Comparison of ENCODE assay signal across 8 cellular contexts in the genomic region with DNA sequence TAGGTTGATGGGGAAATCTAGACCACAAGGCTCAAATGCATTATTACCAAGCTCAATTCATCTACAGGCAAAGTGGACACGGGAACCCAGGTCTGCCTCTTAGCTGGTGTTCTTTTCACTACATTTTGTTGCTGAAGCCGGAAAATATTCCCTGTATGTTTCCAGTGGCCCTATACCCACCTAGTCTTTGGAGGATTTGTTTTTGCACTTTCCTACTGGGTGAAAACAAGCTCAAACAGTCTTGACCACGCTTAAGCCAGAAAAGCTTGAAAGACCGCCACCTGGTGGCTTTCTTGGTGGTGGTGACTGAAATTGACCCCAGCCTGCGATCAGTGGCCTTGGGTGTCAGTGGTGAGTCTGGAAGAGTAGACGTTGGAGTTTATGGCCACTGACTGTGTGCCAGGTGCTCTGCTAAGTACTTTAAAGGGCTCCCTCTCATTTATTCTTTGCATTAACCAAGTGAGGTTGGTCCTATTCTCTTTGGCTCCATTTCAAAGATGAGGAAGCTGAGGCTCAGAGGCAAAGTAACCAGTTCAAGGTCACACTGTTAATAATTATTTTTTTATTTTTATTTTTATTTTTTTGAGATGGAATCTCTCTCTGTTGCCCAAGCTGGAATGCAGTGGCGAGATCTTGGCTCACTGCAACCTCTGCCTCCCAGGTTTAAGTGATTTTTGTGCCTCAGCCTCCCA. TPM values are rescaled to one million over a fixed set of nuclear protein-coding genes. Genes with fewer than 3 reads are reported as not detected.
DNase-seq lines count a peak whose midpoint lies in the region; ATAC-seq and TF ChIP-seq lines count a peak whose summit lies in the region.

No MANE protein-coding gene starts in this region.

- peaks cover 6% of the 10 kb centered on the region for H3K4me1 Mint-ChIP-seq in stimulated activated naive CD8-positive, alpha-beta T cell treated with anti-CD3 and anti-CD28 coated beads, Interleukin-15, amount 100 ng/mL, for 72 hours

- H3K27me3 ChIP-seq in MG63 (peaks cover 15% of the 10 kb centered on the region), dorsolateral prefrontal cortex (peaks cover 0 to 6% (median 0%) of the 10 kb centered on the region in 45 donors), lower lobe of right lung (ENCODE audit: low read depth) (peaks cover 46% of the 10 kb centered on the region)

- H3K27me3 Mint-ChIP-seq in stimulated activated naive CD8-positive, alpha-beta T cell treated with anti-CD3 and anti-CD28 coated beads, Interleukin-15, amount 100 ng/mL, for 72 hours: peaks cover 87% of the 10 kb centered on the region

- no peak overlapping the region for H3K4me3 ChIP-seq in MG63
- no peak overlapping the region for H3K4me3 ChIP-seq in dorsolateral prefrontal cortex
- H3K4me3 ChIP-seq in lower lobe of right lung: no peak overlapping the region

- no peaks in the 10 kb centered on the region for H3K4me1 ChIP-seq in lower lobe of right lung

- H3K36me3 ChIP-seq in MG63 (no peaks in the 10 kb centered on the region), lower lobe of right lung (no peaks in the 10 kb centered on the region)

- H3K9me3 Mint-ChIP-seq in stimulated activated naive CD8-positive, alpha-beta T cell treated with anti-CD3 and anti-CD28 coated beads, Interleukin-15, amount 100 ng/mL, for 72 hours: no peaks in the 10 kb centered on the region

- H3K27ac Mint-ChIP-seq in stimulated activated naive CD8-positive, alpha-beta T cell treated with anti-CD3 and anti-CD28 coated beads, Interleukin-15, amount 100 ng/mL, for 72 hours: no peak overlapping the region

- peak; percentile 53 to 89 (median 80) for TF ChIP-seq CTCF in dorsolateral prefrontal cortex (IDR thresholded peaks at IDR 0.05 in 54 of 56, conservative IDR thresholded peaks at IDR 0.05 in 2 of 56; ENCODE audit: low read depth in 1 of 56, partially characterized antibody in 56 of 56)
- TF ChIP-seq CTCF in lower lobe of right lung (IDR thresholded peaks at IDR 0.05): peak; percentile 71

- DNase-seq in activated gamma-delta T cell treated with Interleukin-2 at 50 U/mL for 16 hours (peak; percentile 29), activated gamma-delta T cell (lab: John Stamatoyannopoulos, UW) (no peak), MG63 (peak; percentile 46), UCSD-AML1 (lab: John Stamatoyannopoulos, UW; ENCODE audit: unreplicated experiment) (peak; percentile 44), dorsolateral prefrontal cortex (peak; percentile 61 to 82 (median 72)), lower lobe of right lung (peak; percentile 68)
- peak; percentile 25 to 47 for DNase-seq in stimulated activated naive CD8-positive, alpha-beta T cell treated with anti-CD3 and anti-CD28 coated beads, Interleukin-15, amount 100 ng/mL, for 72 hours

- H3K9me3 ChIP-seq in MG63 (no peaks in the 10 kb centered on the region), lower lobe of right lung (no peaks in the 10 kb centered on the region)

- ATAC-seq in lower lobe of right lung (peak; percentile 66 to 72), HG02870 (IDR thresholded peaks at IDR 0.05; ENCODE audit: unreplicated experiment) (no peak)
- ATAC-seq in stimulated activated naive CD8-positive, alpha-beta T cell treated with anti-CD3 and anti-CD28 coated beads, Interleukin-15, amount 100 ng/mL, for 72 hours: peak; percentile 44

- intact Hi-C loops in dorsolateral prefrontal cortex (cut with DNase I): loop anchor here (2.0 to 10.0 kb wide), 3 partner anchors 91 to 247 kb away; a partner anchor contains a TSS
- intact Hi-C loops in lower lobe of right lung (cut with DNase I): no loop called here

- no peak overlapping the region for H3K4me3 Mint-ChIP-seq in stimulated activated naive CD8-positive, alpha-beta T cell treated with anti-CD3 and anti-CD28 coated beads, Interleukin-15, amount 100 ng/mL, for 72 hours

- H3K27ac ChIP-seq in dorsolateral prefrontal cortex (no peak overlapping the region), lower lobe of right lung (no peak overlapping the region)

RNA-seq across cellular contexts. Expression of a gene that starts 11.1 kb away (rescaled TPM):
- total RNA-seq in MG63 (2014; rRNA removed; shearing (Covaris generic); ENCODE audit: low replicate concordance): not detected in 2 replicates
- total RNA-seq in dorsolateral prefrontal cortex (10 to 100 TPM; 13.6 to 61.1 (median 37.8) TPM), lower lobe of right lung (123 TPM)

Comparison
In these comparisons a context has a peak if more than half of its experiments do, and no peak if none do; other contexts are left out.
1. RNA of a gene that starts 11.1 kb away (total RNA-seq): 123 TPM in lower lobe of right lung (single experiment) and 13.6 to 61.1 TPM in dorsolateral prefrontal cortex; not detected in MG63; every median in the first group is over 10 times any median in the second.